In genomic region chr1:193060938-193061337, GRCh38 we compare ENCODE assay signal across 8 cellular contexts. TPM values are rescaled to one million over a fixed set of nuclear protein-coding genes. Genes with fewer than 3 reads are reported as not detected.
A peak's percentile ranks its signal among the peaks of the same experiment; 100 is the strongest.
DNase-seq lines count a peak whose midpoint lies in the region; ATAC-seq and TF ChIP-seq lines count a peak whose summit lies in the region.

No MANE protein-coding gene starts in this region.

- in situ Hi-C loops in KBM-7 (cut with MboI; ENCODE audit: low pct_unique_long_range_greater_than_20kb, low sequenced_read_pairs), result no loop called here

- H3K4me3 ChIP-seq in adipocyte (ENCODE audit: low read length), result peak overlapping the region; percentile 91
- H3K4me3 ChIP-seq in lower lobe of right lung, result peak overlapping the region; percentile 66

- TF ChIP-seq CTCF in Calu3 (IDR thresholded peaks at IDR 0.05; ENCODE audit: unreplicated experiment) (no peak), lower lobe of right lung (IDR thresholded peaks at IDR 0.05) (no peak)

- H3K9ac ChIP-seq in adipocyte (ENCODE audit: low read length), result peak overlapping the region; percentile 99

- no peaks in the 10 kb centered on the region for H3K9me3 Mint-ChIP-seq in Calu3 (ENCODE audit: low read depth, unreplicated experiment)

- intact Hi-C loops in Calu3 (cut with micrococcal nuclease; ENCODE audit: unreplicated experiment) (loop anchor here (5.0 kb wide), 2 partner anchors 41 to 61 kb away; partner anchors contain the start of gene CDC73), lower lobe of right lung (cut with DNase I) (no loop called here)

- CTCF ChIA-PET in Calu3 (lab: Charles Lee), result interaction anchor here (1.7 kb wide), 1 partner anchor 10 kb away, joined by 6 read pairs; no protein-coding TSS in a partner anchor

- DNase-seq in Calu3, result no peak
- peak; percentile 48 for DNase-seq in KBM-7
- peak; percentile 58 for DNase-seq in adipocyte (ENCODE audit: low read depth)
- DNase-seq in lower lobe of right lung, result no peak
- no peak for DNase-seq in HPDE6-E6E7 (ENCODE audit: extremely low spot score)
- no peak for DNase-seq in SHP77 treated with DMSO at 0.1 percent for 48 hours (lab: John Stamatoyannopoulos, UW)
- no peak for DNase-seq in cerebellar nuclear complex (lab: John Stamatoyannopoulos, UW)

- TSS peak; percentile 35 for BruUV-seq in Calu3 (replicated peaks; lab: Mats Ljungman, UMichigan)

- no peaks in the 10 kb centered on the region for H3K27me3 Mint-ChIP-seq in Calu3 (ENCODE audit: unreplicated experiment)

- no peak for ATAC-seq in lower lobe of right lung
- no peak for ATAC-seq in GM19035 (IDR thresholded peaks at IDR 0.05; ENCODE audit: unreplicated experiment)

- H3K27me3 ChIP-seq in adipocyte (replicated peaks; ENCODE audit: control insufficient read depth, insufficient read depth, low read length) (no peaks in the 10 kb centered on the region), lower lobe of right lung (ENCODE audit: low read depth) (no peaks in the 10 kb centered on the region)

- no peak overlapping the region for H3K27ac ChIP-seq in lower lobe of right lung

- peak overlapping the region; percentile 92 for H3K4me3 Mint-ChIP-seq in Calu3 (ENCODE audit: low read depth, unreplicated experiment)

- H3K4me1 ChIP-seq in adipocyte (ENCODE audit: control insufficient read depth, insufficient read depth, low read length) (peaks cover 26% of the 10 kb centered on the region), lower lobe of right lung (peaks cover 28% of the 10 kb centered on the region)

- H3K36me3 ChIP-seq in adipocyte (ENCODE audit: control insufficient read depth, insufficient read depth, low read length, severe bottlenecking) (no peaks in the 10 kb centered on the region), lower lobe of right lung (no peaks in the 10 kb centered on the region)

- H3K27ac Mint-ChIP-seq in Calu3 (ENCODE audit: unreplicated experiment), result peak overlapping the region; percentile 90

- peaks cover 38% of the 10 kb centered on the region for H3K36me3 Mint-ChIP-seq in Calu3 (ENCODE audit: insufficient read depth, unreplicated experiment)

- H3K4me1 Mint-ChIP-seq in Calu3 (ENCODE audit: low read depth, unreplicated experiment), result peaks cover 30% of the 10 kb centered on the region

- no peaks in the 10 kb centered on the region for H3K9me3 ChIP-seq in adipocyte (ENCODE audit: control insufficient read depth, low read length)
- no peaks in the 10 kb centered on the region for H3K9me3 ChIP-seq in lower lobe of right lung

RNA-seq across cellular contexts. Expression of gene RO60, which starts 1.5 kb away (rescaled TPM):
- total RNA-seq in Calu3 (2022) (63.6 and 65.1 TPM in 2 replicates), lower lobe of right lung (70.7 TPM)

RNA-seq across cellular contexts. Expression of gene UCHL5, which starts 1.8 kb away (rescaled TPM):
- total RNA-seq in Calu3 (2022) (69.9 and 73.7 TPM in 2 replicates), lower lobe of right lung (26.0 TPM)

RNA-seq across cellular contexts. Expression of gene GLRX2, which starts 44.3 kb away (rescaled TPM):
- 25.7 and 27.4 TPM in 2 replicates for total RNA-seq in Calu3 (2022)
- total RNA-seq in lower lobe of right lung, result 25.2 TPM

Comparison
In these comparisons a context has a peak if more than half of its experiments do, and no peak if none do; other contexts are left out.
1. DNase-seq: peak in KBM-7 (single experiment) and adipocyte (single experiment); none in Calu3 (single experiment), lower lobe of right lung (single experiment), HPDE6-E6E7 (single experiment), SHP77 treated with DMSO at 0.1 percent for 48 hours (single experiment) and cerebellar nuclear complex (0 of 2).